1 cellular context compared by ENCODE assay signal in the genomic region with DNA sequence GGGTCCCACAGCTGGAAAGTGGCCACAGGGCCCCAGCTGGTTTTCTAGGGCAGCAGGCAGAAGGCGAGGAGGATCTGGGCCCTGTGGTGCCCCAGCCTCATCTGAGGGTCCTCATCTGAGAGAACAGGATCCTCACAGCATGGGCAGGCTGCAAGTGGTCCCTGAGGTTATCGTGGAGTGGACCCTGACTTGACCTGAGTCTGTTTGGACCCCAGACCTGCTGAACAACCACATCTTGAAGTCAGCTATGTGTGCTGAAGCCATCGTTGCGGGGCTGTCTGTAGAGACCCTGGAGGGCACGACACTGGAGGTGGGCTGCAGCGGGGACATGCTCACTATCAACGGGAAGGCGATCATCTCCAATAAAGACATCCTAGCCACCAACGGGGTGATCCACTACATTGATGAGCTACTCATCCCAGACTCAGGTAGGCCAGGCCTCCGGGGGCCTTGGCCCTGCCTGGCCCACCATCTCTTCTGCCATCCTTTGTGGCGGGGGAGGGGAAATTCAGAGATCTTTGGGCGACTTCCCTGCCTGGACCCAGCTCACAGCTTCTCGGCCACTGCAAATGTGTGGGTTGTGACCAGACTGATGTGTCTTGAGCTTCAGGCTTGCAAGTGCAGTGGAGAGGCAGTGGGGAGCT.
TF ChIP-seq lines count a peak whose summit lies in the region.

No MANE protein-coding gene starts in this region.

TF ChIP-seq in HepG2, 621 proteins besides CTCF, POLR2A, EP300 and RAD21:
- TF ChIP-seq, protein P1, sequence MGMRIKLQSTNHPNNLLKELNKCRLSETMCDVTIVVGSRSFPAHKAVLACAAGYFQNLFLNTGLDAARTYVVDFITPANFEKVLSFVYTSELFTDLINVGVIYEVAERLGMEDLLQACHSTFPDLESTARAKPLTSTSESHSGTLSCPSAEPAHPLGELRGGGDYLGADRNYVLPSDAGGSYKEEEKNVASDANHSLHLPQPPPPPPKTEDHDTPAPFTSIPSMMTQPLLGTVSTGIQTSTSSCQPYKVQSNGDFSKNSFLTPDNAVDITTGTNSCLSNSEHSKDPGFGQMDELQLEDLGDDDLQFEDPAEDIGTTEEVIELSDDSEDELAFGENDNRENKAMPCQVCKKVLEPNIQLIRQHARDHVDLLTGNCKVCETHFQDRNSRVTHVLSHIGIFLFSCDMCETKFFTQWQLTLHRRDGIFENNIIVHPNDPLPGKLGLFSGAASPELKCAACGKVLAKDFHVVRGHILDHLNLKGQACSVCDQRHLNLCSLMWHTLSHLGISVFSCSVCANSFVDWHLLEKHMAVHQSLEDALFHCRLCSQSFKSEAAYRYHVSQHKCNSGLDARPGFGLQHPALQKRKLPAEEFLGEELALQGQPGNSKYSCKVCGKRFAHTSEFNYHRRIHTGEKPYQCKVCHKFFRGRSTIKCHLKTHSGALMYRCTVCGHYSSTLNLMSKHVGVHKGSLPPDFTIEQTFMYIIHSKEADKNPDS (CRISPR knock-in tag; IDR thresholded peaks at IDR 0.05), result 0 out of 2 replicates have a peak, but pooled peaks have one; percentile 5
- TF ChIP-seq, protein P2, sequence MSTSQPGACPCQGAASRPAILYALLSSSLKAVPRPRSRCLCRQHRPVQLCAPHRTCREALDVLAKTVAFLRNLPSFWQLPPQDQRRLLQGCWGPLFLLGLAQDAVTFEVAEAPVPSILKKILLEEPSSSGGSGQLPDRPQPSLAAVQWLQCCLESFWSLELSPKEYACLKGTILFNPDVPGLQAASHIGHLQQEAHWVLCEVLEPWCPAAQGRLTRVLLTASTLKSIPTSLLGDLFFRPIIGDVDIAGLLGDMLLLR (CRISPR knock-in tag; IDR thresholded peaks at IDR 0.05), result 0 out of 2 replicates have a peak, but pooled peaks have one; percentile 54
- TF ChIP-seq ZNF451 (CRISPR knock-in tag; IDR thresholded peaks at IDR 0.05) (no peak), BHLHE40 (IDR thresholded peaks at IDR 0.05; ENCODE audit: low read length) (no peak), ZNF235 (CRISPR knock-in tag; IDR thresholded peaks at IDR 0.05; ENCODE audit: borderline replicate concordance) (no peak), ZNF839 (CRISPR knock-in tag; IDR thresholded peaks at IDR 0.05; ENCODE audit: borderline replicate concordance) (peak; percentile 45; the same call in 1 of the 2 replicates), HNRNPL (IDR thresholded peaks at IDR 0.05; ENCODE audit: low read depth, low read length) (0 out of 2 replicates have a peak, but pooled peaks have one; percentile 43), TOPORS (CRISPR knock-in tag; IDR thresholded peaks at IDR 0.05) (0 out of 2 replicates have a peak, but pooled peaks have one; percentile 42), RBM39 (IDR thresholded peaks at IDR 0.05; ENCODE audit: low read depth, low read length, poor library complexity, severe bottlenecking) (peak; percentile 51), ZNF773 (CRISPR knock-in tag; IDR thresholded peaks at IDR 0.05; ENCODE audit: borderline replicate concordance) (no peak), ZBTB42 (CRISPR knock-in tag; IDR thresholded peaks at IDR 0.05) (no peak), ZNF629 (CRISPR knock-in tag; conservative IDR thresholded peaks at IDR 0.05) (peak; percentile 33; the same call in 1 of the 2 replicates), CHD4 (IDR thresholded peaks at IDR 0.05; ENCODE audit: borderline replicate concordance, low read length) (0 out of 2 replicates have a peak, but pooled peaks have one; percentile 20), MTA1 (CRISPR knock-in tag; IDR thresholded peaks at IDR 0.05; ENCODE audit: borderline replicate concordance) (no peak), ZC3H13 (CRISPR knock-in tag; IDR thresholded peaks at IDR 0.05) (0 out of 2 replicates have a peak, but pooled peaks have one; percentile 31), ZNF296 (CRISPR knock-in tag; conservative IDR thresholded peaks at IDR 0.05) (no peak), NR2F2 (IDR thresholded peaks at IDR 0.05; ENCODE audit: borderline replicate concordance, low read depth) (no peak), ZBTB38 (CRISPR knock-in tag; IDR thresholded peaks at IDR 0.05) (no peak), ZNF101 (CRISPR knock-in tag; IDR thresholded peaks at IDR 0.05; ENCODE audit: borderline replicate concordance, low read depth) (no peak), ARNT2 (CRISPR knock-in tag; IDR thresholded peaks at IDR 0.05; ENCODE audit: low read depth) (no peak), GATA4 (IDR thresholded peaks at IDR 0.05; ENCODE audit: borderline replicate concordance, low read depth) (no peak), AGO2 (optimal IDR thresholded peaks at IDR 0.05; ENCODE audit: low read depth, low read length) (peak; percentile 30), ZNF30 (CRISPR knock-in tag; IDR thresholded peaks at IDR 0.05) (no peak), ZNF660 (CRISPR knock-in tag; IDR thresholded peaks at IDR 0.05; ENCODE audit: borderline replicate concordance, low read depth) (no peak), THYN1 (CRISPR knock-in tag; IDR thresholded peaks at IDR 0.05; ENCODE audit: borderline replicate concordance, low read depth) (no peak), BORCS8-MEF2B (CRISPR knock-in tag; IDR thresholded peaks at IDR 0.05) (0 out of 2 replicates have a peak, but pooled peaks have one; percentile 51), MBNL3 (CRISPR knock-in tag; conservative IDR thresholded peaks at IDR 0.05) (no peak)
- TF ChIP-seq, protein P3, sequence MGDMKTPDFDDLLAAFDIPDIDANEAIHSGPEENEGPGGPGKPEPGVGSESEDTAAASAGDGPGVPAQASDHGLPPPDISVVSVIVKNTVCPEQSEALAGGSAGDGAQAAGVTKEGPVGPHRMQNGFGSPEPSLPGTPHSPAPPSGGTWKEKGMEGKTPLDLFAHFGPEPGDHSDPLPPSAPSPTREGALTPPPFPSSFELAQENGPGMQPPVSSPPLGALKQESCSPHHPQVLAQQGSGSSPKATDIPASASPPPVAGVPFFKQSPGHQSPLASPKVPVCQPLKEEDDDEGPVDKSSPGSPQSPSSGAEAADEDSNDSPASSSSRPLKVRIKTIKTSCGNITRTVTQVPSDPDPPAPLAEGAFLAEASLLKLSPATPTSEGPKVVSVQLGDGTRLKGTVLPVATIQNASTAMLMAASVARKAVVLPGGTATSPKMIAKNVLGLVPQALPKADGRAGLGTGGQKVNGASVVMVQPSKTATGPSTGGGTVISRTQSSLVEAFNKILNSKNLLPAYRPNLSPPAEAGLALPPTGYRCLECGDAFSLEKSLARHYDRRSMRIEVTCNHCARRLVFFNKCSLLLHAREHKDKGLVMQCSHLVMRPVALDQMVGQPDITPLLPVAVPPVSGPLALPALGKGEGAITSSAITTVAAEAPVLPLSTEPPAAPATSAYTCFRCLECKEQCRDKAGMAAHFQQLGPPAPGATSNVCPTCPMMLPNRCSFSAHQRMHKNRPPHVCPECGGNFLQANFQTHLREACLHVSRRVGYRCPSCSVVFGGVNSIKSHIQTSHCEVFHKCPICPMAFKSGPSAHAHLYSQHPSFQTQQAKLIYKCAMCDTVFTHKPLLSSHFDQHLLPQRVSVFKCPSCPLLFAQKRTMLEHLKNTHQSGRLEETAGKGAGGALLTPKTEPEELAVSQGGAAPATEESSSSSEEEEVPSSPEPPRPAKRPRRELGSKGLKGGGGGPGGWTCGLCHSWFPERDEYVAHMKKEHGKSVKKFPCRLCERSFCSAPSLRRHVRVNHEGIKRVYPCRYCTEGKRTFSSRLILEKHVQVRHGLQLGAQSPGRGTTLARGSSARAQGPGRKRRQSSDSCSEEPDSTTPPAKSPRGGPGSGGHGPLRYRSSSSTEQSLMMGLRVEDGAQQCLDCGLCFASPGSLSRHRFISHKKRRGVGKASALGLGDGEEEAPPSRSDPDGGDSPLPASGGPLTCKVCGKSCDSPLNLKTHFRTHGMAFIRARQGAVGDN (CRISPR knock-in tag; IDR thresholded peaks at IDR 0.05), result peak; percentile 90
- TF ChIP-seq, protein P4, sequence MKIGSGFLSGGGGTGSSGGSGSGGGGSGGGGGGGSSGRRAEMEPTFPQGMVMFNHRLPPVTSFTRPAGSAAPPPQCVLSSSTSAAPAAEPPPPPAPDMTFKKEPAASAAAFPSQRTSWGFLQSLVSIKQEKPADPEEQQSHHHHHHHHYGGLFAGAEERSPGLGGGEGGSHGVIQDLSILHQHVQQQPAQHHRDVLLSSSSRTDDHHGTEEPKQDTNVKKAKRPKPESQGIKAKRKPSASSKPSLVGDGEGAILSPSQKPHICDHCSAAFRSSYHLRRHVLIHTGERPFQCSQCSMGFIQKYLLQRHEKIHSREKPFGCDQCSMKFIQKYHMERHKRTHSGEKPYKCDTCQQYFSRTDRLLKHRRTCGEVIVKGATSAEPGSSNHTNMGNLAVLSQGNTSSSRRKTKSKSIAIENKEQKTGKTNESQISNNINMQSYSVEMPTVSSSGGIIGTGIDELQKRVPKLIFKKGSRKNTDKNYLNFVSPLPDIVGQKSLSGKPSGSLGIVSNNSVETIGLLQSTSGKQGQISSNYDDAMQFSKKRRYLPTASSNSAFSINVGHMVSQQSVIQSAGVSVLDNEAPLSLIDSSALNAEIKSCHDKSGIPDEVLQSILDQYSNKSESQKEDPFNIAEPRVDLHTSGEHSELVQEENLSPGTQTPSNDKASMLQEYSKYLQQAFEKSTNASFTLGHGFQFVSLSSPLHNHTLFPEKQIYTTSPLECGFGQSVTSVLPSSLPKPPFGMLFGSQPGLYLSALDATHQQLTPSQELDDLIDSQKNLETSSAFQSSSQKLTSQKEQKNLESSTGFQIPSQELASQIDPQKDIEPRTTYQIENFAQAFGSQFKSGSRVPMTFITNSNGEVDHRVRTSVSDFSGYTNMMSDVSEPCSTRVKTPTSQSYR (CRISPR knock-in tag; IDR thresholded peaks at IDR 0.05; ENCODE audit: borderline replicate concordance), result peak; percentile 45
- TF ChIP-seq, protein P5, sequence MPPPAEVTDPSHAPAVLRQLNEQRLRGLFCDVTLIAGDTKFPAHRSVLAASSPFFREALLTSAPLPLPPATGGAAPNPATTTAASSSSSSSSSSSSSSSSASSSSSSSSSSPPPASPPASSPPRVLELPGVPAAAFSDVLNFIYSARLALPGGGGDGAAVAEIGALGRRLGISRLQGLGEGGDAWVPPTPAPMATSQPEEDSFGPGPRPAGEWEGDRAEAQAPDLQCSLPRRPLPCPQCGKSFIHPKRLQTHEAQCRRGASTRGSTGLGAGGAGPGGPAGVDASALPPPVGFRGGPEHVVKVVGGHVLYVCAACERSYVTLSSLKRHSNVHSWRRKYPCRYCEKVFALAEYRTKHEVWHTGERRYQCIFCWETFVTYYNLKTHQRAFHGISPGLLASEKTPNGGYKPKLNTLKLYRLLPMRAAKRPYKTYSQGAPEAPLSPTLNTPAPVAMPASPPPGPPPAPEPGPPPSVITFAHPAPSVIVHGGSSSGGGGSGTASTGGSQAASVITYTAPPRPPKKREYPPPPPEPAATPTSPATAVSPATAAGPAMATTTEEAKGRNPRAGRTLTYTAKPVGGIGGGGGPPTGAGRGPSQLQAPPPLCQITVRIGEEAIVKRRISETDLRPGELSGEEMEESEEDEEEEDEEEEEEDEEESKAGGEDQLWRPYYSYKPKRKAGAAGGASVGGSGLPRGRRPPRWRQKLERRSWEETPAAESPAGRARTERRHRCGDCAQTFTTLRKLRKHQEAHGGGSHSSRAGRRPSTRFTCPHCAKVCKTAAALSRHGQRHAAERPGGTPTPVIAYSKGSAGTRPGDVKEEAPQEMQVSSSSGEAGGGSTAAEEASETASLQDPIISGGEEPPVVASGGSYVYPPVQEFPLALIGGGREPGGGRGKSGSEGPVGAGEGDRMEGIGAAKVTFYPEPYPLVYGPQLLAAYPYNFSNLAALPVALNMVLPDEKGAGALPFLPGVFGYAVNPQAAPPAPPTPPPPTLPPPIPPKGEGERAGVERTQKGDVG (CRISPR knock-in tag; IDR thresholded peaks at IDR 0.05; ENCODE audit: borderline replicate concordance), result no peak
- TF ChIP-seq, protein P6, sequence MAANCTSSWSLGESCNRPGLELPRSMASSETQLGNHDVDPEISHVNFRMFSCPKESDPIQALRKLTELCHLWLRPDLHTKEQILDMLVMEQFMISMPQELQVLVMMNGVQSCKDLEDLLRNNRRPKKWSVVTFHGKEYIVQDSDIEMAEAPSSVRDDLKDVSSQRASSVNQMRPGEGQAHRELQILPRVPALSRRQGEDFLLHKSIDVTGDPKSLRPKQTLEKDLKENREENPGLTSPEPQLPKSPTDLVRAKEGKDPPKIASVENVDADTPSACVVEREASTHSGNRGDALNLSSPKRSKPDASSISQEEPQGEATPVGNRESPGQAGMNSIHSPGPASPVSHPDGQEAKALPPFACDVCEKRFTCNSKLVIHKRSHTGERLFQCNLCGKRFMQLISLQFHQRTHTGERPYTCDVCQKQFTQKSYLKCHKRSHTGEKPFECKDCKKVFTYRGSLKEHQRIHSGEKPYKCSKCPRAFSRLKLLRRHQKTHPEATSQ (CRISPR knock-in tag; IDR thresholded peaks at IDR 0.05; ENCODE audit: borderline replicate concordance), result 0 out of 2 replicates have a peak, but pooled peaks have one; percentile 32
- TF ChIP-seq, protein P7, sequence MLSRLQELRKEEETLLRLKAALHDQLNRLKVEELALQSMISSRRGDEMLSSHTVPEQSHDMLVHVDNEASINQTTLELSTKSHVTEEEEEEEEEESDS (CRISPR knock-in tag; IDR thresholded peaks at IDR 0.05; ENCODE audit: borderline replicate concordance), result 0 out of 2 replicates have a peak, but pooled peaks have one; percentile 24
